In genomic region chr4:144494280-144494679, GRCh38 we compare ENCODE assay signal across 27 cellular contexts.
"Had no signal": no experiment of that assay in that cellular context is flagged by ENCODE, and none has a peak within 500 bp of the region (broad histone marks: within the 10 kb centered on the region; RNA-seq: fewer than 3 reads in every experiment).

No MANE protein-coding gene starts in this region.

- H3K27ac ChIP-seq: heart left ventricle, neutrophil, ovary, sigmoid colon, transverse colon, vagina had no signal

- H3K27me3 Mint-ChIP-seq: activated B cell treated with CpG ODN at 0.5 μM for 24 hours; activated naive CD8-positive, alpha-beta T cell treated with anti-CD3 and anti-CD28 coated beads for 36 hours; activated T-cell treated with anti-CD3 and anti-CD28 coated beads, Interleukin-2, amount 50 U/mL, for 24 hours; natural killer cell treated with Interleukin-12 subunit alpha and Interleukin-12 subunit beta and Interleukin-15 and Interleukin-18, amount 100 ng/mL, for 72 hours; stimulated activated naive B cell treated with anti-CD40 and anti-IgM and Interleukin-4, amounts not matched to agents 10 μg/mL and 1 μg/mL and 100 μg/mL, for 72 hours had no signal

- H3K36me3 Mint-ChIP-seq: activated naive CD8-positive, alpha-beta T cell treated with anti-CD3 and anti-CD28 coated beads for 36 hours; natural killer cell treated with Interleukin-12 subunit alpha and Interleukin-12 subunit beta and Interleukin-15 and Interleukin-18, amount 100 ng/mL, for 72 hours; stimulated activated naive B cell treated with anti-CD40 and anti-IgM and Interleukin-4, amounts not matched to agents 10 μg/mL and 1 μg/mL and 100 μg/mL, for 72 hours had no signal

- H3K9me3 ChIP-seq: heart left ventricle, neutrophil, ovary, sigmoid colon, transverse colon, vagina had no signal

- DNase-seq: activated B cell treated with CpG ODN at 0.5 μM for 24 hours; activated CD4-positive, alpha-beta T cell treated with anti-CD3 and anti-CD28 coated beads for 36 hours; activated CD4-positive, alpha-beta T cell treated with anti-CD3 and anti-CD28 coated beads, Interleukin-2, amount 50 U/mL, for 4 hours; activated CD8-positive, alpha-beta memory T cell treated with anti-CD3 and anti-CD28 coated beads for 24 hours; activated CD8-positive, alpha-beta memory T cell treated with anti-CD3 and anti-CD28 coated beads, Interleukin-2, amount 50 U/mL, for 4 hours; activated naive CD4-positive, alpha-beta T cell treated with Interleukin-2 at 50 U/mL for 16 hours; activated naive CD8-positive, alpha-beta T cell treated with anti-CD3 and anti-CD28 coated beads for 36 hours; activated T-cell treated with anti-CD3 and anti-CD28 coated beads, Interleukin-2, amount 50 U/mL, for 24 hours; amygdala; caudate nucleus; dermis blood vessel endothelial cell; effector CD8-positive, alpha-beta T cell; heart left ventricle; midbrain; ovary; sigmoid colon; stimulated activated CD4-positive, alpha-beta T cell treated with anti-CD3 and anti-CD28 coated beads, Interleukin-2, amount 100 ng/mL, for 48 hours; stimulated activated CD8-positive, alpha-beta memory T cell treated with anti-CD3 and anti-CD28 coated beads, Interleukin-4, amount 100 ng/mL, for 48 hours; stimulated activated naive B cell treated with anti-CD40 and anti-IgM and Interleukin-4, amounts not matched to agents 10 μg/mL and 1 μg/mL and 100 μg/mL, for 72 hours; T-helper 9 cell; transverse colon had no signal

- H3K4me1 ChIP-seq: heart left ventricle, sigmoid colon, transverse colon, vagina had no signal

- H3K4me3 ChIP-seq: heart left ventricle, ovary, sigmoid colon, transverse colon, vagina had no signal

- ATAC-seq: activated CD4-positive, alpha-beta T cell treated with anti-CD3 and anti-CD28 coated beads for 36 hours; esophagus mucosa; heart left ventricle; left lobe of liver; natural killer cell treated with Interleukin-12 subunit alpha and Interleukin-12 subunit beta and Interleukin-15 and Interleukin-18, amount 100 ng/mL, for 72 hours; stimulated activated naive B cell treated with anti-CD40 and anti-IgM and Interleukin-4, amounts not matched to agents 10 μg/mL and 1 μg/mL and 100 μg/mL, for 72 hours had no signal

- H3K27ac Mint-ChIP-seq: activated B cell treated with CpG ODN at 0.5 μM for 24 hours; activated CD4-positive, alpha-beta T cell treated with anti-CD3 and anti-CD28 coated beads for 36 hours; activated naive CD8-positive, alpha-beta T cell treated with anti-CD3 and anti-CD28 coated beads for 36 hours; activated T-cell treated with anti-CD3 and anti-CD28 coated beads, Interleukin-2, amount 50 U/mL, for 24 hours; activated T-helper 2 cell treated with anti-CD3 and anti-CD28 coated beads, Interferon-gamma antibody, Interleukin-2, Interleukin-4, amounts not matched to agents 10 μg/mL and 5 μg/mL and 100 μg/mL, durations not matched to agents 14 hours and 24 hours and 36 hours; natural killer cell treated with Interleukin-12 subunit alpha and Interleukin-12 subunit beta and Interleukin-15 and Interleukin-18, amount 100 ng/mL, for 72 hours; stimulated activated naive B cell treated with anti-CD40 and anti-IgM and Interleukin-4, amounts not matched to agents 10 μg/mL and 1 μg/mL and 100 μg/mL, for 72 hours had no signal

- H3K4me3 Mint-ChIP-seq: activated B cell treated with CpG ODN at 0.5 μM for 24 hours; activated CD4-positive, alpha-beta T cell treated with anti-CD3 and anti-CD28 coated beads for 36 hours; activated naive CD8-positive, alpha-beta T cell treated with anti-CD3 and anti-CD28 coated beads for 36 hours; activated T-cell treated with anti-CD3 and anti-CD28 coated beads, Interleukin-2, amount 50 U/mL, for 24 hours; natural killer cell treated with Interleukin-12 subunit alpha and Interleukin-12 subunit beta and Interleukin-15 and Interleukin-18, amount 100 ng/mL, for 72 hours; stimulated activated naive B cell treated with anti-CD40 and anti-IgM and Interleukin-4, amounts not matched to agents 10 μg/mL and 1 μg/mL and 100 μg/mL, for 72 hours had no signal

- H3K9me3 Mint-ChIP-seq: activated B cell treated with CpG ODN at 0.5 μM for 24 hours; activated naive CD8-positive, alpha-beta T cell treated with anti-CD3 and anti-CD28 coated beads for 36 hours; activated T-cell treated with anti-CD3 and anti-CD28 coated beads, Interleukin-2, amount 50 U/mL, for 24 hours; activated T-helper 2 cell treated with anti-CD3 and anti-CD28 coated beads, Interferon-gamma antibody, Interleukin-2, Interleukin-4, amounts not matched to agents 10 μg/mL and 5 μg/mL and 100 μg/mL, durations not matched to agents 14 hours and 24 hours and 36 hours; natural killer cell treated with Interleukin-12 subunit alpha and Interleukin-12 subunit beta and Interleukin-15 and Interleukin-18, amount 100 ng/mL, for 72 hours; stimulated activated naive B cell treated with anti-CD40 and anti-IgM and Interleukin-4, amounts not matched to agents 10 μg/mL and 1 μg/mL and 100 μg/mL, for 72 hours had no signal

- H3K4me1 Mint-ChIP-seq: activated B cell treated with CpG ODN at 0.5 μM for 24 hours; activated naive CD8-positive, alpha-beta T cell treated with anti-CD3 and anti-CD28 coated beads for 36 hours; stimulated activated naive B cell treated with anti-CD40 and anti-IgM and Interleukin-4, amounts not matched to agents 10 μg/mL and 1 μg/mL and 100 μg/mL, for 72 hours had no signal

- H3K27me3 ChIP-seq: heart left ventricle, neutrophil, ovary, sigmoid colon, transverse colon, vagina had no signal

- H3K36me3 ChIP-seq: heart left ventricle, neutrophil, ovary, sigmoid colon, transverse colon, vagina had no signal
